In genomic region chr12:66188584-66189475, GRCh38 we compare ENCODE assay signal across 8 cellular contexts. TPM values are rescaled to one million over a fixed set of nuclear protein-coding genes. Genes with fewer than 3 reads are reported as not detected.
DNase-seq lines count a peak whose midpoint lies in the region; ATAC-seq and TF ChIP-seq lines count a peak whose summit lies in the region.

IRAK3 (plus strand) TSS chr12:66189214; CDS start chr12:66189300, 86 bp downstream.

- H3K4me3 ChIP-seq in GM06990 (replicated peaks; ENCODE audit: low read depth, low read length) (peak within 1 kb of the TSS; percentile 50), tibial artery (peak within 1 kb of the TSS; percentile 52 to 63)
- H3K4me3 ChIP-seq in naive thymus-derived CD4-positive, alpha-beta T cell (ENCODE audit: low read length), result peak within 1 kb of the TSS; percentile 49

- TF ChIP-seq CTCF in GM06990 (IDR thresholded peaks at IDR 0.05; ENCODE audit: insufficient read depth, low read length, poor library complexity, severe bottlenecking) (no peak), tibial artery (IDR thresholded peaks at IDR 0.05) (no peak)

- peaks cover 60% of the 10 kb centered on the region for H3K27me3 Mint-ChIP-seq in IgD-negative memory B cell
- peaks cover 54 to 75% (median 59%) of the 10 kb centered on the region in 5 donors for H3K27me3 Mint-ChIP-seq in naive thymus-derived CD4-positive, alpha-beta T cell

- ATAC-seq in GM21526 (IDR thresholded peaks at IDR 0.05; ENCODE audit: low FRiP score, unreplicated experiment), result peak; percentile 58
- ATAC-seq in naive thymus-derived CD4-positive, alpha-beta T cell, result peak; percentile 86

- CTCF ChIA-PET in naive thymus-derived CD4-positive, alpha-beta T cell (lab: Charles Lee), result interaction anchor here (0.6 kb wide), 1 partner anchor 130 kb away, joined by 3 read pairs; no protein-coding TSS in a partner anchor

- intact Hi-C loops in naive thymus-derived CD4-positive, alpha-beta T cell (cut with micrococcal nuclease), result loop anchor here in 1 of 2 donors (2.0 kb wide), 1 partner anchor 20 kb away; the partner anchor contains the start of gene TMBIM4
- intact Hi-C loops in tibial artery (cut with DNase I; ENCODE audit: low total_unique reads), result no loop called here

- peaks cover 4 to 10% (median 6%) of the 10 kb centered on the region in 3 donors for H3K9me3 Mint-ChIP-seq in IgD-negative memory B cell
- H3K9me3 Mint-ChIP-seq in naive thymus-derived CD4-positive, alpha-beta T cell, result peaks cover 0 to 12% (median 6%) of the 10 kb centered on the region in 11 donors

- peak within 1 kb of the TSS in 1 of 3 donors; percentile 76 for H3K27ac Mint-ChIP-seq in IgD-negative memory B cell
- H3K27ac Mint-ChIP-seq in naive thymus-derived CD4-positive, alpha-beta T cell, result peak within 1 kb of the TSS in 2 of 9 donors; percentile 7 to 29

- H3K4me3 Mint-ChIP-seq in IgD-negative memory B cell, result peak within 1 kb of the TSS; percentile 25 to 84 (median 70)
- peak within 1 kb of the TSS; percentile 72 to 88 (median 82) for H3K4me3 Mint-ChIP-seq in naive thymus-derived CD4-positive, alpha-beta T cell

- POLR2A ChIA-PET in naive thymus-derived CD4-positive, alpha-beta T cell (lab: Charles Lee), result no interaction called here

- H3K4me1 ChIP-seq in naive thymus-derived CD4-positive, alpha-beta T cell (ENCODE audit: control insufficient read depth in 2 of 2, insufficient read depth in 2 of 2, low read length in 2 of 2), result peaks cover 0 to 5% of the 10 kb centered on the region in 2 donors
- H3K4me1 ChIP-seq in tibial artery, result peaks cover 0 to 3% (median 1%) of the 10 kb centered on the region in 4 donors

- no peaks in the 10 kb centered on the region for H3K36me3 ChIP-seq in GM06990 (ENCODE audit: control insufficient read depth, insufficient read depth, low read length)
- no peaks in the 10 kb centered on the region for H3K36me3 ChIP-seq in naive thymus-derived CD4-positive, alpha-beta T cell (ENCODE audit: control insufficient read depth in 2 of 3, insufficient read depth in 3 of 3, low read length in 3 of 3)
- no peaks in the 10 kb centered on the region for H3K36me3 ChIP-seq in tibial artery

- DNase-seq in GM06990 (ENCODE audit: extremely low read depth, insufficient read length), result peak; percentile 52
- DNase-seq in activated CD8-positive, alpha-beta memory T cell treated with anti-CD3 and anti-CD28 coated beads, Interleukin-2, amount 50 U/mL, for 4 hours, result peak; percentile 23
- peak; percentile 83 for DNase-seq in fibroblast of gingiva (ENCODE audit: low read depth)
- DNase-seq in naive thymus-derived CD4-positive, alpha-beta T cell, result peak in 8 of 9 donors; percentile 15 to 44 (median 22)
- DNase-seq in tibial artery, result peak; percentile 90 to 93
- no peak for DNase-seq in effector CD8-positive, alpha-beta T cell (lab: John Stamatoyannopoulos, UW)

- no peaks in the 10 kb centered on the region for H3K9me3 ChIP-seq in naive thymus-derived CD4-positive, alpha-beta T cell (ENCODE audit: control insufficient read depth in 2 of 3, low read length in 3 of 3)
- no peaks in the 10 kb centered on the region for H3K9me3 ChIP-seq in tibial artery

- H3K27ac ChIP-seq in naive thymus-derived CD4-positive, alpha-beta T cell (ENCODE audit: low read depth, low read length), result no peak within 1 kb of the TSS
- peak within 1 kb of the TSS; percentile 71 to 80 for H3K27ac ChIP-seq in tibial artery

- peaks cover 0 to 12% (median 8%) of the 10 kb centered on the region in 3 donors for H3K4me1 Mint-ChIP-seq in IgD-negative memory B cell
- peaks cover 0 to 24% (median 8%) of the 10 kb centered on the region in 7 donors for H3K4me1 Mint-ChIP-seq in naive thymus-derived CD4-positive, alpha-beta T cell

- H3K27me3 ChIP-seq in GM06990 (replicated peaks; ENCODE audit: control insufficient read depth, insufficient read depth, low read length) (no peaks in the 10 kb centered on the region; the same call in 1 of the 2 replicates), tibial artery (peaks cover 0 to 10% of the 10 kb centered on the region in 2 donors)
- peaks cover 9% of the 10 kb centered on the region in 2 donors for H3K27me3 ChIP-seq in naive thymus-derived CD4-positive, alpha-beta T cell (ENCODE audit: control insufficient read depth in 2 of 2, insufficient read depth in 2 of 2, low read length in 2 of 2)

- no peaks in the 10 kb centered on the region for H3K36me3 Mint-ChIP-seq in IgD-negative memory B cell
- H3K36me3 Mint-ChIP-seq in naive thymus-derived CD4-positive, alpha-beta T cell, result peaks cover 4 to 15% (median 11%) of the 10 kb centered on the region in 5 donors

RNA-seq across cellular contexts. Expression of gene IRAK3, which starts in this region (rescaled TPM):
- polyA plus RNA-seq in IgD-negative memory B cell, result not detected
- 10 to 100 TPM in 1 of 5 experiments, 1 to 10 TPM in 2, under 1 TPM in 2; 0.19 to 28.8 (median 1.9) TPM for total RNA-seq in naive thymus-derived CD4-positive, alpha-beta T cell
- not detected for polyA plus RNA-seq in naive thymus-derived CD4-positive, alpha-beta T cell
